In the genomic region with DNA sequence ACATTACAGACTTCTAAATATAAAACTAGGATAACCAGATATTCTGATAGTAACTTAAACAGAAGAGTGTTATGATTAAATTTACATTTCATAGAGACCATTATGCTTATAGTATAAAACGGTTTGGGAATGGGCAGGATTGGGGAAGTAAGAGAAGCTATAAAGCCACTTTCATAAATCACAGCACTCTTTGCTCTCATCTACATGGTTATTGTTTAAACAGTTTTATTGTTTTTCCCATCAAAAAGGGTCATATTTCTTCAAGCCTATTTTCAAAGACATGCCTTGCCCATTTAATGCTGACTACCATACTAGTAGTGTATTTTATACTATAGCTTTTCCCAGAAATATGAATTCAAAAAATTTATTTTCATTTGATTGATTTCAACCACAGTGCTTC, we compare ENCODE assay signal across 17 cellular contexts. TPM values are rescaled to one million over a fixed set of nuclear protein-coding genes. Genes with fewer than 3 reads are reported as not detected.
DNase-seq lines count a peak whose midpoint lies in the region; ATAC-seq and TF ChIP-seq lines count a peak whose summit lies in the region.
"Had no signal": no experiment of that assay in that cellular context is flagged by ENCODE, and none has a peak within 500 bp of the region (broad histone marks: within the 10 kb centered on the region; RNA-seq: fewer than 3 reads in every experiment).

No MANE protein-coding gene starts in this region.

- H3K4me1 ChIP-seq in HEK293 (ENCODE audit: control insufficient read depth, insufficient read depth, low read length) = peaks cover 26% of the 10 kb centered on the region
- no peaks in the 10 kb centered on the region for H3K4me1 ChIP-seq in Panc1 (ENCODE audit: control insufficient read depth, insufficient read depth, low read length)
- no peaks in the 10 kb centered on the region for H3K4me1 ChIP-seq in osteoblast (ENCODE audit: insufficient read depth, low read length)

- H3K79me2 ChIP-seq in osteoblast (ENCODE audit: insufficient read depth, low read length) = peaks cover 97% of the 10 kb centered on the region

- no peaks in the 10 kb centered on the region for H3K27me3 Mint-ChIP-seq in brain
- H3K27me3 Mint-ChIP-seq: B cell had no signal

- H4K20me1 ChIP-seq in osteoblast (ENCODE audit: insufficient read depth, low read length) = peaks cover 59% of the 10 kb centered on the region

- DNase-seq in Panc1 (ENCODE audit: low read depth, low spot score) = no peak
- DNase-seq in osteoblast (ENCODE audit: insufficient read length, low spot score, missing footprints) = peak; percentile 23
- DNase-seq in NCI-H128 (lab: John Stamatoyannopoulos, UW; ENCODE audit: unreplicated experiment) = no peak
- no peak for DNase-seq in NCI-H2029 (lab: John Stamatoyannopoulos, UW)
- DNase-seq in HCEC 1CT = no peak
- DNase-seq in HT-29 (ENCODE audit: low spot score) = no peak
- DNase-seq: Calu3; CD8-positive, alpha-beta T cell; DMS79 treated with DMSO at 0.1 percent for 48 hours; GF-D8; GOT3; H9; HFFc6 had no signal

- POLR2A ChIA-PET in HEK293 (lab: Yijun Ruan, JAX) (interaction anchor here (0.7 kb wide), 2 partner anchors 9 to 34 kb away, joined by 3 read pairs; partner anchors contain the start of gene ZFR), Panc1 (lab: Charles Lee) (no interaction called here)

- in situ Hi-C loops in Panc1 (cut with HindIII; ENCODE audit: low pct_unique_long_range_greater_than_20kb, low sequenced_read_pairs) = no loop called here

- H3K27me3 ChIP-seq in Panc1 (ENCODE audit: control insufficient read depth, insufficient read depth, low read length) = no peaks in the 10 kb centered on the region
- H3K27me3 ChIP-seq in osteoblast (ENCODE audit: insufficient read depth, low read length) = no peaks in the 10 kb centered on the region
- H3K27me3 ChIP-seq: BLaER1 treated with 17β-estradiol and CSF1 and Interleukin-3, amounts not matched to agents 10 nM and 100 nM had no signal

- peaks cover 88% of the 10 kb centered on the region for H3K36me3 Mint-ChIP-seq in brain

- H3K9me3 ChIP-seq in HEK293 (ENCODE audit: control insufficient read depth, insufficient read depth, low read depth, low read length) = no peaks in the 10 kb centered on the region
- H3K9me3 ChIP-seq in Panc1 (ENCODE audit: control insufficient read depth, insufficient read depth, low read depth, low read length) = no peaks in the 10 kb centered on the region
- no peaks in the 10 kb centered on the region for H3K9me3 ChIP-seq in osteoblast (ENCODE audit: low read depth, low read length)

- H2AFZ ChIP-seq in osteoblast (ENCODE audit: low read length) = no peak overlapping the region

- H3K9me3 Mint-ChIP-seq in brain = peaks cover 0 to 17% (median 4%) of the 10 kb centered on the region in 5 experiments
- H3K9me3 Mint-ChIP-seq: CD8-positive, alpha-beta T cell; H9; HFFc6 had no signal

- BruUV-seq in Panc1 (replicated peaks; lab: Mats Ljungman, UMichigan) = TSS peak; percentile 15

- no peak for ATAC-seq in Panc1
- ATAC-seq: CD8-positive, alpha-beta T cell had no signal

- peaks cover 28% of the 10 kb centered on the region for H3K4me1 Mint-ChIP-seq in brain

- intact Hi-C loops in Panc1 (cut with micrococcal nuclease; ENCODE audit: unreplicated experiment) = no loop called here

- H3K27ac ChIP-seq in HEK293 (ENCODE audit: extremely low read depth, low read depth, low read length) = no peak overlapping the region
- no peak overlapping the region for H3K27ac ChIP-seq in Panc1 (ENCODE audit: low read length)
- no peak overlapping the region for H3K27ac ChIP-seq in osteoblast (ENCODE audit: low read depth, low read length)
- H3K27ac ChIP-seq: BLaER1 treated with 17β-estradiol and CSF1 and Interleukin-3, amounts not matched to agents 10 nM and 100 nM had no signal

- H3K4me3 ChIP-seq in HEK293 (ENCODE audit: low read depth, low read length) (no peak overlapping the region), Panc1 (ENCODE audit: low read depth in 2 of 2, low read length in 2 of 2) (no peak overlapping the region), osteoblast (ENCODE audit: insufficient read depth, low read length) (no peak overlapping the region)
- H3K4me3 ChIP-seq: BLaER1 treated with 17β-estradiol and CSF1 and Interleukin-3, amounts not matched to agents 10 nM and 100 nM had no signal

- no peak overlapping the region for H3K4me2 ChIP-seq in osteoblast (ENCODE audit: insufficient read depth, low read length)
- H3K4me2 ChIP-seq: BLaER1 treated with 17β-estradiol and CSF1 and Interleukin-3, amounts not matched to agents 10 nM and 100 nM had no signal

- CTCF ChIA-PET in HEK293 (lab: Yijun Ruan, JAX) (interaction anchor here (0.6 to 0.7 kb wide), 2 partner anchors 54 to 155 kb away, joined by 3 read pairs; no protein-coding TSS in a partner anchor), Panc1 (lab: Charles Lee) (no interaction called here)

- H3K27ac Mint-ChIP-seq in brain = peak overlapping the region in 3 of 5 experiments; percentile 21 to 66 (median 22)
- H3K27ac Mint-ChIP-seq: B cell; CD8-positive, alpha-beta T cell; H9; HFFc6 had no signal

- H3K36me3 ChIP-seq in HEK293 (ENCODE audit: control insufficient read depth in 2 of 2, insufficient read depth in 1 of 2, low read length in 2 of 2) (peaks cover 12 to 14% of the 10 kb centered on the region in 2 experiments), Panc1 (ENCODE audit: control insufficient read depth, insufficient read depth, low read length) (no peaks in the 10 kb centered on the region; the same call in 1 of the 2 replicates), osteoblast (ENCODE audit: insufficient read depth, low read length) (peaks cover 7% of the 10 kb centered on the region)

- TF ChIP-seq CTCF in HEK293 (tag by site-specific recombination; IDR thresholded peaks at IDR 0.05) (no peak), Panc1 (IDR thresholded peaks at IDR 0.05) (no peak), brain (conservative IDR thresholded peaks at IDR 0.05) (no peak), osteoblast (IDR thresholded peaks at IDR 0.05; ENCODE audit: extremely low read depth, low read depth, low read length) (no peak)

- peak overlapping the region in 1 of 5 experiments; percentile 28 for H3K4me3 Mint-ChIP-seq in brain
- H3K4me3 Mint-ChIP-seq: B cell; CD8-positive, alpha-beta T cell; H9; HFFc6 had no signal

TF ChIP-seq in HEK293, 187 proteins besides CTCF, POLR2A, EP300 and RAD21 (continues in another document):
- peak; percentile 19; the same call in 1 of the 2 replicates for TF ChIP-seq IKZF3 (tag by site-specific recombination; IDR thresholded peaks at IDR 0.05)
- no peak for TF ChIP-seq ZXDB (tag by site-specific recombination; IDR thresholded peaks at IDR 0.05)
- TF ChIP-seq, protein P1, sequence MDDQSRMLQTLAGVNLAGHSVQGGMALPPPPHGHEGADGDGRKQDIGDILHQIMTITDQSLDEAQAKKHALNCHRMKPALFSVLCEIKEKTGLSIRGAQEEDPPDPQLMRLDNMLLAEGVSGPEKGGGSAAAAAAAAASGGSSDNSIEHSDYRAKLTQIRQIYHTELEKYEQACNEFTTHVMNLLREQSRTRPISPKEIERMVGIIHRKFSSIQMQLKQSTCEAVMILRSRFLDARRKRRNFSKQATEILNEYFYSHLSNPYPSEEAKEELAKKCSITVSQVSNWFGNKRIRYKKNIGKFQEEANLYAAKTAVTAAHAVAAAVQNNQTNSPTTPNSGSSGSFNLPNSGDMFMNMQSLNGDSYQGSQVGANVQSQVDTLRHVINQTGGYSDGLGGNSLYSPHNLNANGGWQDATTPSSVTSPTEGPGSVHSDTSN (CRISPR knock-in tag; IDR thresholded peaks at IDR 0.05) = no peak
- TF ChIP-seq ZBTB8A (tag by site-specific recombination; IDR thresholded peaks at IDR 0.05) = no peak
- TF ChIP-seq PRDM6 (tag by site-specific recombination; IDR thresholded peaks at IDR 0.05) = peak; percentile 82
- no peak for TF ChIP-seq ZFHX2 (tag by site-specific recombination; conservative IDR thresholded peaks at IDR 0.05)
- TF ChIP-seq ZNF423 (tag by site-specific recombination; IDR thresholded peaks at IDR 0.05) = no peak
- TF ChIP-seq ZNF549 (tag by site-specific recombination; IDR thresholded peaks at IDR 0.05) = no peak
- TF ChIP-seq OSR2 (tag by site-specific recombination; IDR thresholded peaks at IDR 0.05) = 0 out of 2 replicates have a peak, but pooled peaks have one; percentile 25
- no peak for TF ChIP-seq ZSCAN18 (tag by site-specific recombination; IDR thresholded peaks at IDR 0.05)
- TF ChIP-seq MZF1 (tag by site-specific recombination; IDR thresholded peaks at IDR 0.05; ENCODE audit: borderline replicate concordance) = peak; percentile 17; the same call in 1 of the 2 replicates
- TF ChIP-seq ZNF10 (tag by site-specific recombination; IDR thresholded peaks at IDR 0.05) = no peak

RNA-seq across cellular contexts. Expression of gene ZFR, which starts 9.1 kb away (rescaled TPM):
- total RNA-seq in Panc1 (2021; ENCODE audit: unreplicated experiment) = 72.7 TPM
- polyA plus RNA-seq in Panc1 (2012; ENCODE audit: insufficient read length) = 41.3 TPM
- polyA plus RNA-seq in brain (ENCODE audit: insufficient read depth, low read depth, low replicate concordance) = 55.6 TPM
- 80.7 and 86.1 TPM in 2 replicates for total RNA-seq in osteoblast
- total RNA-seq in HT-29 (2014; rRNA removed; shearing (Covaris generic)) = 61.0 and 74.6 TPM in 2 replicates
